ENCODE assay signal across 25 cellular contexts in genomic region chr1:76239470-76239918, GRCh38.
DNase-seq lines count a peak whose midpoint lies in the region; FAIRE-seq and TF ChIP-seq lines count a peak whose summit lies in the region.
"Had no signal": no experiment of that assay in that cellular context is flagged by ENCODE, and none has a peak within 500 bp of the region (broad histone marks: within the 10 kb centered on the region; RNA-seq: fewer than 3 reads in every experiment).

No MANE protein-coding gene starts in this region.

- H2BK5ac ChIP-seq in H1 (ENCODE audit: low read depth, low read length) = no peak overlapping the region

- H3K27ac ChIP-seq in H1 (ENCODE audit: low read depth, low read length) (peak overlapping the region; percentile 29; the same call in 1 of the 2 replicates), neural progenitor cell (no peak overlapping the region)
- H3K27ac ChIP-seq: HL-60, ovary, right lobe of liver, testis had no signal

- H3K27ac Mint-ChIP-seq in glutamatergic neuron (ENCODE audit: unreplicated experiment) (no peak overlapping the region), neural progenitor cell (no peak overlapping the region)
- H3K27ac Mint-ChIP-seq: activated CD4-positive, alpha-beta T cell treated with anti-CD3 and anti-CD28 coated beads, Interleukin-2, amount 10 ng/mL, durations not matched to agents 24 days and 14 days; CD8-positive, alpha-beta T cell; dendritic cell treated with granulocyte-macrophage colony-stimulating factor and Interleukin-4, amounts not matched to agents 40 ng/mL and 50 ng/mL, for 4 days; stimulated activated effector memory CD8-positive, alpha-beta T cell treated with anti-CD3 and anti-CD28 coated beads, Interleukin-12 subunit alpha, Interleukin-12 subunit beta, amount 100 ng/mL, for 72 hours had no signal

- H3K36me3 Mint-ChIP-seq in glutamatergic neuron (ENCODE audit: unreplicated experiment) (no peaks in the 10 kb centered on the region), neural progenitor cell (peaks cover 15% of the 10 kb centered on the region)
- H3K36me3 Mint-ChIP-seq: CD8-positive, alpha-beta T cell; stimulated activated effector memory CD8-positive, alpha-beta T cell treated with anti-CD3 and anti-CD28 coated beads, Interleukin-12 subunit alpha, Interleukin-12 subunit beta, amount 100 ng/mL, for 72 hours had no signal

- H3K9me3 ChIP-seq in H1 (ENCODE audit: insufficient read depth in 2 of 2, low read depth in 1 of 2, low read length in 1 of 2) (0 out of 4 replicates have a peak, but pooled peaks cover 0 to 2% of the 10 kb centered on the region in 2 experiments), neural progenitor cell (ENCODE audit: low read depth) (peaks cover 2% of the 10 kb centered on the region)
- H3K9me3 ChIP-seq: ovary, right lobe of liver, testis had no signal

- DNase-seq in A172 (ENCODE audit: low spot score) (peak; percentile 5), DMS53 (lab: John Stamatoyannopoulos, UW) (peak; percentile 63), NCI-H460 (ENCODE audit: extremely low read depth, low read depth) (peak; percentile 7), H1 (ENCODE audit: low read depth in 1 of 2, low spot score in 2 of 2) (no peak), glutamatergic neuron (no peak), neural progenitor cell (ENCODE audit: low spot score) (no peak), NCI-H1930 (lab: John Stamatoyannopoulos, UW) (no peak), superior temporal gyrus (ENCODE audit: extremely low spot score) (no peak)
- DNase-seq: activated CD4-positive, alpha-beta T cell treated with anti-CD3 and anti-CD28 coated beads, Interleukin-2, amount 10 ng/mL, durations not matched to agents 24 days and 14 days; activated CD8-positive, alpha-beta memory T cell treated with anti-CD3 and anti-CD28 coated beads, Interleukin-2, amount 50 U/mL, for 4 hours; activated effector memory CD4-positive, alpha-beta T cell treated with Interleukin-2 at 50 U/mL for 16 hours; CD8-positive, alpha-beta T cell; GOT3; hippocampal formation; NCI-H2029 treated with DMSO at 0.1 percent for 48 hours; ovary; right lobe of liver; RPMI8226; testis had no signal

- H3K79me2 ChIP-seq in H1 (ENCODE audit: control insufficient read depth in 1 of 2, insufficient read depth in 2 of 2, low read length in 2 of 2) = no peaks in the 10 kb centered on the region
- H3K79me2 ChIP-seq in neural progenitor cell (ENCODE audit: low read depth) = peaks cover 2% of the 10 kb centered on the region

- no peak overlapping the region for H4K8ac ChIP-seq in H1 (ENCODE audit: extremely low read depth, insufficient read depth, low read length)

- H3K9me3 Mint-ChIP-seq in glutamatergic neuron (ENCODE audit: unreplicated experiment) = peaks cover 4% of the 10 kb centered on the region
- peaks cover 21% of the 10 kb centered on the region for H3K9me3 Mint-ChIP-seq in neural progenitor cell

- FAIRE-seq in H1 (lab: Jason Lieb, UNC) = peak; percentile 24
- FAIRE-seq: bronchial epithelial cell, keratinocyte had no signal

- no peak for TF ChIP-seq EP300 in H1 (IDR thresholded peaks at IDR 0.05; ENCODE audit: borderline replicate concordance in 1 of 2, low read depth in 2 of 2, low read length in 2 of 2)

- no peak overlapping the region for H3K9ac ChIP-seq in H1 (replicated peaks in 1 of 4; ENCODE audit: extremely low read depth in 1 of 4, low read depth in 3 of 4, low read length in 3 of 4)
- H3K9ac ChIP-seq in neural progenitor cell = no peak overlapping the region

- no peaks in the 10 kb centered on the region for H3K79me1 ChIP-seq in H1 (ENCODE audit: low read depth, low read length)

- no peak overlapping the region; the same call in 1 of the 2 replicates for H2AK5ac ChIP-seq in H1 (ENCODE audit: low read depth, low read length)

- no peak overlapping the region for H3K4ac ChIP-seq in H1 (replicated peaks; ENCODE audit: insufficient read length, low read depth, low read length)

- H3K4me3 Mint-ChIP-seq in glutamatergic neuron (ENCODE audit: unreplicated experiment) (no peak overlapping the region), neural progenitor cell (no peak overlapping the region)
- H3K4me3 Mint-ChIP-seq: activated CD4-positive, alpha-beta T cell treated with anti-CD3 and anti-CD28 coated beads, Interleukin-2, amount 10 ng/mL, durations not matched to agents 24 days and 14 days; CD8-positive, alpha-beta T cell; dendritic cell treated with granulocyte-macrophage colony-stimulating factor and Interleukin-4, amounts not matched to agents 40 ng/mL and 50 ng/mL, for 4 days; stimulated activated effector memory CD8-positive, alpha-beta T cell treated with anti-CD3 and anti-CD28 coated beads, Interleukin-12 subunit alpha, Interleukin-12 subunit beta, amount 100 ng/mL, for 72 hours had no signal

- no peak for TF ChIP-seq CTCF in H1 (IDR thresholded peaks at IDR 0.05; ENCODE audit: control extremely low read depth in 1 of 3, insufficient read depth in 1 of 3, low read depth in 1 of 3, low read length in 3 of 3)
- TF ChIP-seq CTCF in glutamatergic neuron (IDR thresholded peaks at IDR 0.05; ENCODE audit: partially characterized antibody, unreplicated experiment) = no peak
- TF ChIP-seq CTCF in neural progenitor cell (IDR thresholded peaks at IDR 0.05) = no peak

- no peak overlapping the region for H2BK120ac ChIP-seq in H1 (replicated peaks; ENCODE audit: low read depth, low read length)

- H3F3A ChIP-seq in neural progenitor cell (ENCODE audit: low read depth) = no peaks in the 10 kb centered on the region

- WGBS in H1 (ENCODE audit: extremely low coverage in 1 of 2, insufficient coverage in 1 of 2, insufficient read length in 1 of 2, insufficient replicate concordance in 2 of 2, low coverage in 1 of 2, low lambda C conversion rate in 2 of 2, missing lambda C conversion rate in 1 of 2), 2 experiments = 67% methylated on average over 3 of the region's 3 CpGs; no CpG with 5 or more reads in 1 of the 2 experiments

- no peak overlapping the region for H2BK20ac ChIP-seq in H1 (ENCODE audit: low read length)

- H3K4me1 ChIP-seq in H1 (replicated peaks in 1 of 4; ENCODE audit: control insufficient read depth in 3 of 4, insufficient read depth in 4 of 4, low read length in 3 of 4) (peaks cover 1 to 18% (median 13%) of the 10 kb centered on the region in 4 experiments; a peak in 6 of 7 replicates), neural progenitor cell (peaks cover 21% of the 10 kb centered on the region)
- H3K4me1 ChIP-seq: right lobe of liver, testis had no signal

- H4K20me1 ChIP-seq in H1 (replicated peaks in 1 of 2; ENCODE audit: control insufficient read depth in 1 of 2, insufficient read depth in 2 of 2, low read length in 2 of 2) (no peaks in the 10 kb centered on the region), neural progenitor cell (ENCODE audit: low read depth) (no peaks in the 10 kb centered on the region)

- H3K4me3 ChIP-seq in H1 (ENCODE audit: extremely low read depth in 1 of 4, insufficient read depth in 2 of 4, low read depth in 3 of 4, low read length in 4 of 4) = no peak overlapping the region
- no peak overlapping the region for H3K4me3 ChIP-seq in neural progenitor cell
- H3K4me3 ChIP-seq: ovary, right lobe of liver, testis had no signal

- H3K14ac ChIP-seq in H1 (ENCODE audit: insufficient read length) = no peak overlapping the region

- peaks cover 1% of the 10 kb centered on the region for H3K27me3 Mint-ChIP-seq in glutamatergic neuron (ENCODE audit: unreplicated experiment)
- H3K27me3 Mint-ChIP-seq in neural progenitor cell (ENCODE audit: insufficient read depth, low read depth) = no peaks in the 10 kb centered on the region
- H3K27me3 Mint-ChIP-seq: activated CD4-positive, alpha-beta T cell treated with anti-CD3 and anti-CD28 coated beads, Interleukin-2, amount 10 ng/mL, durations not matched to agents 24 days and 14 days; dendritic cell treated with granulocyte-macrophage colony-stimulating factor and Interleukin-4, amounts not matched to agents 40 ng/mL and 50 ng/mL, for 4 days; IgD-negative memory B cell had no signal

- TF ChIP-seq RAD21 in H1 (IDR thresholded peaks at IDR 0.05 in 1 of 2, conservative IDR thresholded peaks at IDR 0.05 in 1 of 2; ENCODE audit: low read depth in 2 of 2, low read length in 2 of 2) = no peak

- H3K4me2 ChIP-seq in H1 (ENCODE audit: insufficient read depth in 1 of 2, low read depth in 2 of 2, low read length in 2 of 2) = no peak overlapping the region
- no peak overlapping the region for H3K4me2 ChIP-seq in neural progenitor cell

- H3K27me3 ChIP-seq in H1 (replicated peaks in 1 of 4; ENCODE audit: control insufficient read depth in 3 of 4, extremely low read depth in 1 of 4, insufficient read depth in 3 of 4, low read length in 3 of 4) (no peaks in the 10 kb centered on the region), neural progenitor cell (no peaks in the 10 kb centered on the region)
- H3K27me3 ChIP-seq: ovary, right lobe of liver, testis had no signal

- H3K36me3 ChIP-seq in H1 (ENCODE audit: control insufficient read depth in 2 of 4, insufficient read depth in 4 of 4, low read length in 3 of 4) (no peaks in the 10 kb centered on the region), neural progenitor cell (no peaks in the 10 kb centered on the region)
- H3K36me3 ChIP-seq: ovary, right lobe of liver had no signal

- H4K91ac ChIP-seq in H1 (replicated peaks; ENCODE audit: insufficient read length, low read length) = no peak overlapping the region

- H3K4me1 Mint-ChIP-seq in glutamatergic neuron (ENCODE audit: low read depth, unreplicated experiment) (peaks cover 20% of the 10 kb centered on the region), neural progenitor cell (peaks cover 29% of the 10 kb centered on the region)
- H3K4me1 Mint-ChIP-seq: activated CD4-positive, alpha-beta T cell treated with anti-CD3 and anti-CD28 coated beads, Interleukin-2, amount 10 ng/mL, durations not matched to agents 24 days and 14 days; stimulated activated effector memory CD8-positive, alpha-beta T cell treated with anti-CD3 and anti-CD28 coated beads, Interleukin-12 subunit alpha, Interleukin-12 subunit beta, amount 100 ng/mL, for 72 hours had no signal

- no peak overlapping the region for H4K5ac ChIP-seq in H1 (ENCODE audit: insufficient read length, low read depth, low read length)

- no peak for TF ChIP-seq POLR2A in H1 (IDR thresholded peaks at IDR 0.05; ENCODE audit: control extremely low read depth in 1 of 2, low read depth in 2 of 2, low read length in 2 of 2)

- POLR2A ChIA-PET in H1 (lab: Charles Lee; ENCODE audit: partially characterized antibody) = interaction anchor here (0.7 kb wide), 1 partner anchor 57 kb away, joined by 5 read pairs; no protein-coding TSS in a partner anchor

- H2BK15ac ChIP-seq in H1 (ENCODE audit: low read length) = no peak overlapping the region; the same call in 1 of the 2 replicates

- no peak overlapping the region for H2AFZ ChIP-seq in H1 (ENCODE audit: low read length)
- no peak overlapping the region for H2AFZ ChIP-seq in neural progenitor cell (replicated peaks)

- H3K23me2 ChIP-seq in H1 (ENCODE audit: low read depth, low read length) = no peaks in the 10 kb centered on the region

- CTCF ChIA-PET in H1 (lab: Charles Lee; ENCODE audit: partially characterized antibody) = no interaction called here

- no peak overlapping the region for H3K56ac ChIP-seq in H1 (replicated peaks; ENCODE audit: insufficient read length, low read depth, low read length)

- H2BK12ac ChIP-seq in H1 (ENCODE audit: low read depth, low read length) = no peak overlapping the region

- no peak overlapping the region for H3K23ac ChIP-seq in H1 (ENCODE audit: insufficient read length)

- no peak overlapping the region for H3K18ac ChIP-seq in H1 (ENCODE audit: extremely low read depth, low read length)

Comparison
In these comparisons a context has a peak if more than half of its experiments do, and no peak if none do; other contexts are left out.
1. DNase-seq: peak in A172 (single experiment), DMS53 (single experiment) and NCI-H460 (single experiment); none in H1 (0 of 2), glutamatergic neuron (single experiment), neural progenitor cell (single experiment), NCI-H1930 (0 of 2) and superior temporal gyrus (single experiment).